12 cellular contexts compared by ENCODE assay signal in genomic region chr19:8663920-8664670, GRCh38. TPM values are rescaled to one million over a fixed set of nuclear protein-coding genes. Genes with fewer than 3 reads are reported as not detected.
DNase-seq lines count a peak whose midpoint lies in the region; ATAC-seq lines count a peak whose summit lies in the region.
"Had no signal": no experiment of that assay in that cellular context is flagged by ENCODE, and none has a peak within 500 bp of the region (broad histone marks: within the 10 kb centered on the region; RNA-seq: fewer than 3 reads in every experiment).

No MANE protein-coding gene starts in this region.

- H3K4me1 ChIP-seq in thymus (ENCODE audit: control insufficient read depth, insufficient read depth, low read length): peaks cover 15% of the 10 kb centered on the region

- no peak for DNase-seq in activated CD4-positive, CD25-positive, alpha-beta regulatory T cell treated with anti-CD3 and anti-CD28 coated beads, Interleukin-2, amount 50 U/mL, for 72 hours
- DNase-seq in activated T-cell treated with anti-CD3 and anti-CD28 coated beads for 4 hours (peak; percentile 16), NCI-H345 (lab: John Stamatoyannopoulos, UW) (no peak), dermis blood vessel endothelial cell (no peak)
- DNase-seq: NCI-H1436 treated with DMSO at 0.1 percent for 48 hours had no signal

- 8% methylated on average over 22 of the region's 22 CpGs for WGBS in thymus

- ATAC-seq in activated CD4-positive, CD25-positive, alpha-beta regulatory T cell treated with anti-CD3 and anti-CD28 coated beads, Interleukin-2, amount 50 U/mL, for 24 hours: peak; percentile 17 to 45
- no peak for ATAC-seq in HG03175 (IDR thresholded peaks at IDR 0.05; ENCODE audit: unreplicated experiment)

- no peaks in the 10 kb centered on the region for H3K27me3 ChIP-seq in thymus (ENCODE audit: control insufficient read depth, insufficient read depth)

- no peaks in the 10 kb centered on the region for H3K36me3 ChIP-seq in thymus (ENCODE audit: control insufficient read depth, insufficient read depth)

- H3K4me3 ChIP-seq in iPS-18c (ENCODE audit: insufficient read depth, low read depth, low read length) (0 out of 2 replicates have a peak overlapping the region, but pooled peaks have one; percentile 15), thymus (ENCODE audit: low read length) (peak overlapping the region; percentile 29)

- H3K27ac ChIP-seq in thymus (ENCODE audit: low read depth): peak overlapping the region; percentile 25

- H3K9me3 ChIP-seq in iPS-18c (ENCODE audit: control insufficient read depth, insufficient read depth, low read length) (no peaks in the 10 kb centered on the region), thymus (ENCODE audit: control insufficient read depth) (no peaks in the 10 kb centered on the region)

RNA-seq across cellular contexts. Expression of gene NFILZ, which starts 33.7 kb away (rescaled TPM):
- polyA plus RNA-seq in thymus: not detected
- total RNA-seq in dermis blood vessel endothelial cell: not detected in 2 replicates
- total RNA-seq: A172, pulmonary artery endothelial cell had no signal
- polyA plus RNA-seq: esophagus had no signal

RNA-seq across cellular contexts. Expression of gene ACTL9, which starts 34.5 kb away (rescaled TPM):
- polyA plus RNA-seq in thymus: not detected
- not detected in 2 replicates for total RNA-seq in dermis blood vessel endothelial cell
- total RNA-seq: A172, pulmonary artery endothelial cell had no signal
- polyA plus RNA-seq: esophagus had no signal

RNA-seq across cellular contexts. Expression of gene ADAMTS10, which starts 53.6 kb away (rescaled TPM):
- 41.7 TPM for polyA plus RNA-seq in thymus
- total RNA-seq in dermis blood vessel endothelial cell: 4.8 and 13.8 TPM in 2 replicates

RNA-seq across cellular contexts. Expression of gene OR2Z1, which starts 57.3 kb away (rescaled TPM):
- polyA plus RNA-seq in thymus: not detected
- not detected in 2 replicates for total RNA-seq in dermis blood vessel endothelial cell
- total RNA-seq: A172, pulmonary artery endothelial cell had no signal
- polyA plus RNA-seq: esophagus had no signal
